22 cellular contexts compared by ENCODE assay signal in genomic region chr4:25252230-25253071, GRCh38. TPM values are rescaled to one million over a fixed set of nuclear protein-coding genes. Genes with fewer than 3 reads are reported as not detected.
A peak's percentile ranks its signal among the peaks of the same experiment; 100 is the strongest.
DNase-seq lines count a peak whose midpoint lies in the region; ATAC-seq and TF ChIP-seq lines count a peak whose summit lies in the region.
"Had no signal": no experiment of that assay in that cellular context is flagged by ENCODE, and none has a peak within 500 bp of the region (broad histone marks: within the 10 kb centered on the region; RNA-seq: fewer than 3 reads in every experiment).

No MANE protein-coding gene starts in this region.

- intact Hi-C loops in activated naive CD4-positive, alpha-beta T cell treated with anti-CD3 and anti-CD28 coated beads for 36 hours (cut with micrococcal nuclease) = no loop called here
- intact Hi-C loops in dorsolateral prefrontal cortex (cut with DNase I) = no loop called here

- no peak for DNase-seq in activated naive CD4-positive, alpha-beta T cell treated with anti-CD3 and anti-CD28 coated beads, Interleukin-2, amount 10 ng/mL, durations not matched to agents 7 days and 5 days
- no peak for DNase-seq in activated naive CD4-positive, alpha-beta T cell treated with anti-CD3 and anti-CD28 coated beads for 36 hours
- DNase-seq in left lobe of liver (ENCODE audit: low spot score) = peak; percentile 64
- DNase-seq in type B pancreatic cell (ENCODE audit: extremely low spot score, unreplicated experiment) = no peak
- no peak for DNase-seq in dorsolateral prefrontal cortex
- no peak for DNase-seq in COLO829 (ENCODE audit: low spot score)
- DNase-seq in H9 = no peak
- DNase-seq: activated CD4-positive, alpha-beta memory T cell treated with anti-CD3 and anti-CD28 coated beads, Interleukin-2, amount 10 ng/mL, durations not matched to agents 7 days and 5 days; activated naive CD4-positive, alpha-beta T cell treated with anti-CD3 and anti-CD28 coated beads, Interleukin-2, amount 50 U/mL, for 16 hours; CD4-positive, alpha-beta memory T cell; endodermal cell; H7; KG1; NCI-H187 treated with DMSO at 0.1 percent for 48 hours; NCI-H524 treated with DMSO at 0.1 percent for 48 hours; nucleus accumbens; SIG-M5; testis had no signal

- H3K36me3 Mint-ChIP-seq in activated naive CD4-positive, alpha-beta T cell treated with anti-CD3 and anti-CD28 coated beads, Interleukin-2, amount 10 ng/mL, durations not matched to agents 7 days and 5 days = peaks cover 33% of the 10 kb centered on the region
- peaks cover 28% of the 10 kb centered on the region for H3K36me3 Mint-ChIP-seq in activated naive CD4-positive, alpha-beta T cell treated with anti-CD3 and anti-CD28 coated beads for 36 hours (ENCODE audit: low read depth)
- H3K36me3 Mint-ChIP-seq in type B pancreatic cell = peaks cover 12% of the 10 kb centered on the region
- peaks cover 4 to 26% (median 24%) of the 10 kb centered on the region in 3 experiments for H3K36me3 Mint-ChIP-seq in H9 (ENCODE audit: insufficient read depth in 1 of 3, low read depth in 3 of 3)

- CTCF ChIA-PET in activated naive CD4-positive, alpha-beta T cell treated with anti-CD3 and anti-CD28 coated beads, Interleukin-2, amount 10 ng/mL, durations not matched to agents 7 days and 5 days (lab: Charles Lee) = interaction anchor here (1.1 to 1.4 kb wide), 2 partner anchors 10 to 14 kb away, joined by 3 to 4 read pairs; no protein-coding TSS in a partner anchor
- CTCF ChIA-PET in activated naive CD4-positive, alpha-beta T cell treated with anti-CD3 and anti-CD28 coated beads for 36 hours (lab: Charles Lee) = interaction anchor here (0.6 kb wide), 1 partner anchor 16 kb away, joined by 3 read pairs; no protein-coding TSS in a partner anchor

- no peak overlapping the region for H2BK5ac ChIP-seq in H9 (ENCODE audit: insufficient read length, low read length)

- no peaks in the 10 kb centered on the region for H3K23me2 ChIP-seq in H9 (ENCODE audit: insufficient read length, low read depth, low read length, poor library complexity, severe bottlenecking)

- ATAC-seq in HG03432 (IDR thresholded peaks at IDR 0.05; ENCODE audit: unreplicated experiment) = peak; percentile 31
- ATAC-seq in left lobe of liver = peak; percentile 77

- no peak overlapping the region for H3K9ac ChIP-seq in H9 (ENCODE audit: extremely low read depth, insufficient read length, low read length)

- no peak overlapping the region for H3K27ac ChIP-seq in dorsolateral prefrontal cortex
- no peak overlapping the region for H3K27ac ChIP-seq in H9 (ENCODE audit: insufficient read length, low read depth, low read length)
- H3K27ac ChIP-seq: right atrium auricular region, testis, VCaP had no signal

- no peak overlapping the region for H2BK15ac ChIP-seq in H9 (ENCODE audit: low read depth, low read length)

- no peak for TF ChIP-seq CTCF in type B pancreatic cell (conservative IDR thresholded peaks at IDR 0.05)
- no peak for TF ChIP-seq CTCF in dorsolateral prefrontal cortex (IDR thresholded peaks at IDR 0.05 in 54 of 56, conservative IDR thresholded peaks at IDR 0.05 in 2 of 56; ENCODE audit: low read depth in 1 of 56, partially characterized antibody in 56 of 56)
- no peak for TF ChIP-seq CTCF in H9 (conservative IDR thresholded peaks at IDR 0.05)

- no peak overlapping the region for H3K14ac ChIP-seq in H9 (ENCODE audit: insufficient read depth, low read length)

- no peak overlapping the region for H2AK5ac ChIP-seq in H9 (ENCODE audit: insufficient read length, low read length)

- no CpG with 5 or more reads among the region's 9 CpGs for WGBS in H9 (ENCODE audit: extremely low coverage, insufficient read length, low lambda C conversion rate)

- no peak overlapping the region for H3K4me2 ChIP-seq in H9 (ENCODE audit: insufficient read depth, insufficient read length, low read length)

- H4K8ac ChIP-seq in H9 (replicated peaks; ENCODE audit: insufficient read length, low read depth, low read length) = no peak overlapping the region

- no peaks in the 10 kb centered on the region; the same call in 1 of the 2 replicates for H3K79me2 ChIP-seq in H9 (ENCODE audit: insufficient read depth, low read length)

- H4K91ac ChIP-seq in H9 (ENCODE audit: insufficient read length, low read depth, low read length) = no peak overlapping the region

- H3K27me3 ChIP-seq in dorsolateral prefrontal cortex = no peaks in the 10 kb centered on the region
- no peaks in the 10 kb centered on the region for H3K27me3 ChIP-seq in H9 (ENCODE audit: insufficient read depth, low read length)
- H3K27me3 ChIP-seq: right atrium auricular region, testis had no signal

- no peak overlapping the region for H2BK20ac ChIP-seq in H9 (ENCODE audit: low read depth, low read length, poor library complexity, severe bottlenecking)

- H4K20me1 ChIP-seq in H9 (ENCODE audit: control insufficient read depth, insufficient read depth, insufficient read length) = no peaks in the 10 kb centered on the region

- no peak overlapping the region for H2BK12ac ChIP-seq in H9 (ENCODE audit: insufficient read length, low read depth, low read length)

- no peak overlapping the region for H3K4ac ChIP-seq in H9 (ENCODE audit: low read depth, low read length)

- no peak overlapping the region for H2BK120ac ChIP-seq in H9 (ENCODE audit: low read depth, low read length, poor library complexity, severe bottlenecking)

- H3K9me3 ChIP-seq in H9 (ENCODE audit: control insufficient read depth, low read depth, low read length) = no peaks in the 10 kb centered on the region
- H3K9me3 ChIP-seq: right atrium auricular region, testis had no signal

- peaks cover 4% of the 10 kb centered on the region for H3K9me3 Mint-ChIP-seq in activated naive CD4-positive, alpha-beta T cell treated with anti-CD3 and anti-CD28 coated beads, Interleukin-2, amount 10 ng/mL, durations not matched to agents 7 days and 5 days
- H3K9me3 Mint-ChIP-seq in activated naive CD4-positive, alpha-beta T cell treated with anti-CD3 and anti-CD28 coated beads for 36 hours = peaks cover 3% of the 10 kb centered on the region
- peaks cover under 1% of the 10 kb centered on the region for H3K9me3 Mint-ChIP-seq in type B pancreatic cell
- peaks cover 5 to 13% of the 10 kb centered on the region in 2 experiments; a peak in 3 of 5 replicates for H3K9me3 Mint-ChIP-seq in H9
- H3K9me3 Mint-ChIP-seq: CD4-positive, alpha-beta memory T cell; T-helper 1 cell treated with Interleukin-12 subunit alpha and Interleukin-12 subunit beta and Interleukin-4 antibody, amounts not matched to agents 30 μg/mL and 1 μg/mL, for 36 hours had no signal

- no peak overlapping the region for H4K5ac ChIP-seq in H9 (ENCODE audit: insufficient read length, low read depth, low read length)

- no peak overlapping the region for H3K23ac ChIP-seq in H9 (ENCODE audit: insufficient read length, low read depth, low read length)

- H3K56ac ChIP-seq in H9 (ENCODE audit: insufficient read length, low read depth, low read length) = no peak overlapping the region

- H3K27ac Mint-ChIP-seq in activated naive CD4-positive, alpha-beta T cell treated with anti-CD3 and anti-CD28 coated beads, Interleukin-2, amount 10 ng/mL, durations not matched to agents 7 days and 5 days = peak overlapping the region; percentile 8
- H3K27ac Mint-ChIP-seq in activated naive CD4-positive, alpha-beta T cell treated with anti-CD3 and anti-CD28 coated beads for 36 hours = no peak overlapping the region
- peak overlapping the region; percentile 49 for H3K27ac Mint-ChIP-seq in type B pancreatic cell
- no peak overlapping the region for H3K27ac Mint-ChIP-seq in H9
- H3K27ac Mint-ChIP-seq: activated CD4-positive, alpha-beta memory T cell treated with anti-CD3 and anti-CD28 coated beads, Interleukin-2, amount 10 ng/mL, durations not matched to agents 7 days and 5 days; endodermal cell; T-helper 1 cell treated with Interleukin-12 subunit alpha and Interleukin-12 subunit beta and Interleukin-4 antibody, amounts not matched to agents 30 μg/mL and 1 μg/mL, for 36 hours had no signal

- no peak overlapping the region for H3K4me3 Mint-ChIP-seq in activated naive CD4-positive, alpha-beta T cell treated with anti-CD3 and anti-CD28 coated beads, Interleukin-2, amount 10 ng/mL, durations not matched to agents 7 days and 5 days
- H3K4me3 Mint-ChIP-seq in activated naive CD4-positive, alpha-beta T cell treated with anti-CD3 and anti-CD28 coated beads for 36 hours = no peak overlapping the region
- H3K4me3 Mint-ChIP-seq in type B pancreatic cell = no peak overlapping the region
- H3K4me3 Mint-ChIP-seq in H9 = no peak overlapping the region
- H3K4me3 Mint-ChIP-seq: activated CD4-positive, alpha-beta memory T cell treated with anti-CD3 and anti-CD28 coated beads, Interleukin-2, amount 10 ng/mL, durations not matched to agents 7 days and 5 days; endodermal cell; T-helper 1 cell treated with Interleukin-12 subunit alpha and Interleukin-12 subunit beta and Interleukin-4 antibody, amounts not matched to agents 30 μg/mL and 1 μg/mL, for 36 hours had no signal

- no peak overlapping the region for H3K18ac ChIP-seq in H9 (ENCODE audit: insufficient read length, low read depth, low read length)

- H3T11ph ChIP-seq in H9 (ENCODE audit: low read length) = no peak overlapping the region

- H3K27me3 Mint-ChIP-seq in activated naive CD4-positive, alpha-beta T cell treated with anti-CD3 and anti-CD28 coated beads, Interleukin-2, amount 10 ng/mL, durations not matched to agents 7 days and 5 days = no peaks in the 10 kb centered on the region
- no peaks in the 10 kb centered on the region for H3K27me3 Mint-ChIP-seq in activated naive CD4-positive, alpha-beta T cell treated with anti-CD3 and anti-CD28 coated beads for 36 hours (ENCODE audit: low read depth)
- H3K27me3 Mint-ChIP-seq in type B pancreatic cell = no peaks in the 10 kb centered on the region
- H3K27me3 Mint-ChIP-seq in H9 (ENCODE audit: low read depth) = no peaks in the 10 kb centered on the region
- H3K27me3 Mint-ChIP-seq: activated CD4-positive, alpha-beta memory T cell treated with anti-CD3 and anti-CD28 coated beads, Interleukin-2, amount 10 ng/mL, durations not matched to agents 7 days and 5 days; CD4-positive, alpha-beta memory T cell had no signal

- no peaks in the 10 kb centered on the region for H3K4me1 ChIP-seq in H9 (ENCODE audit: insufficient read depth, low read length)

- no peak overlapping the region for H3K4me3 ChIP-seq in dorsolateral prefrontal cortex
- H3K4me3 ChIP-seq: right atrium auricular region, testis had no signal

- no peaks in the 10 kb centered on the region for H3K79me1 ChIP-seq in H9 (ENCODE audit: insufficient read depth, low read depth, low read length, poor library complexity, severe bottlenecking)

- peaks cover 29% of the 10 kb centered on the region for H3K4me1 Mint-ChIP-seq in activated naive CD4-positive, alpha-beta T cell treated with anti-CD3 and anti-CD28 coated beads, Interleukin-2, amount 10 ng/mL, durations not matched to agents 7 days and 5 days
- peaks cover 33% of the 10 kb centered on the region for H3K4me1 Mint-ChIP-seq in activated naive CD4-positive, alpha-beta T cell treated with anti-CD3 and anti-CD28 coated beads for 36 hours (ENCODE audit: low read depth)
- no peaks in the 10 kb centered on the region for H3K4me1 Mint-ChIP-seq in type B pancreatic cell (ENCODE audit: unreplicated experiment)
- peaks cover 2 to 4% of the 10 kb centered on the region in 2 experiments; a peak in 2 of 4 replicates for H3K4me1 Mint-ChIP-seq in H9
- H3K4me1 Mint-ChIP-seq: endodermal cell had no signal

- H2AFZ ChIP-seq in H9 (ENCODE audit: low read length) = no peak overlapping the region

RNA-seq across cellular contexts. Expression of gene PI4K2B, which starts 18.6 kb away (rescaled TPM):
- 10 to 100 TPM; 38.0 to 40.1 TPM for total RNA-seq in activated naive CD4-positive, alpha-beta T cell treated with anti-CD3 and anti-CD28 coated beads for 36 hours
- total RNA-seq in left lobe of liver = 23.0 TPM
- 14.1 and 19.2 TPM in 2 replicates for total RNA-seq in type B pancreatic cell (ENCODE audit: low replicate concordance)
- total RNA-seq in dorsolateral prefrontal cortex = 1 to 10 TPM; 1.8 to 5.2 (median 3.1) TPM
- total RNA-seq in H9 (2021) = 10.3 and 10.5 TPM in 2 replicates

Comparison
In these comparisons a context has a peak if more than half of its experiments do, and no peak if none do; other contexts are left out.
1. H3K27ac Mint-ChIP-seq: peak in activated naive CD4-positive, alpha-beta T cell treated with anti-CD3 and anti-CD28 coated beads, Interleukin-2, amount 10 ng/mL, durations not matched to agents 7 days and 5 days (single experiment) and type B pancreatic cell (single experiment); none in activated naive CD4-positive, alpha-beta T cell treated with anti-CD3 and anti-CD28 coated beads for 36 hours (single experiment) and H9 (0 of 3).